8 cellular contexts compared by ENCODE assay signal in the genomic region with DNA sequence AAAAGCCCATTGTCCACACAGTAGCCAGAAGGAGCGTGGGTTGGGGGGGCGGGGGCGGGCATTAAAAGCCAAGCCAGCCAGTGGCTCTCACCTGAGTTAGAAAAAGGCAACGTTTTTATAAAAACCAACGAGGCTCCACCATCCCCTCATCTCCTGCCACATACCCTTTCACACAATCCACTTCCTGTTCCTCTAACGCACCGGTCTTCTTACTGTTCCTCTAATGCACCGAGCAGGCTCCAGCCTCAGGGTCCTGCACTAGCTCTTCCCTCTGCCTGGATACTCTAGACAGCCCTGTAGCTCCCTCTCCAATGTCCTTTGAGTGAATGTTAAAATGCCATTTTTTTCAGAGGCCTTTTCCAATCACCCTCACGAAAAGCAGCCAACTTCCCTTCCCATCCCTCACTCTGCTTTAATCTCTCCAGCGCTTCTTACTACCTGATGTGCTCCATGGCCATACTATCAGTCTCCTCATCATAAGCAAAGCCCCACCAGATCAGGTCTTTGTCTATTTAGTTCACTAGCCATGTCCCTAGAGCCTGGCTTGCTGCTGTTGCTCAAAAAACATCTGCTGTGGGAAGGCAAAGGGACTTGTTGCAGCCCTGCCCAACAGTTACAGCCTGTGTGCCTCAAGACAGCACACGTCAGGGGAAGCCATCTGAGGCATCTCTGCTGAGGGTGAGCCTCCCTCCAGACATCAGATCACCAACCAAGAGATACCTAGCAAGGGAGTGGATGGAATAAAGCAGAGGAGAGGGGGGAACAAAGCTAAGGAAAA. TPM values are rescaled to one million over a fixed set of nuclear protein-coding genes. Genes with fewer than 3 reads are reported as not detected.
DNase-seq lines count a peak whose midpoint lies in the region; ATAC-seq, FAIRE-seq and TF ChIP-seq lines count a peak whose summit lies in the region.

No MANE protein-coding gene starts in this region.

- H3K27me3 Mint-ChIP-seq in CD14-positive monocyte (ENCODE audit: low read depth in 3 of 3) (peaks cover 0 to 4% (median 0%) of the 10 kb centered on the region in 3 donors), astrocyte (ENCODE audit: low read depth, unreplicated experiment) (no peaks in the 10 kb centered on the region)
- no peaks in the 10 kb centered on the region for H3K27me3 Mint-ChIP-seq in naive thymus-derived CD4-positive, alpha-beta T cell

- H2AFZ ChIP-seq in astrocyte (ENCODE audit: low read depth, low read length), result no peak overlapping the region

- H3K4me2 ChIP-seq in astrocyte (ENCODE audit: low read length), result peak overlapping the region; percentile 44

- TF ChIP-seq CTCF in CD14-positive monocyte (IDR thresholded peaks at IDR 0.05) (no peak), astrocyte (IDR thresholded peaks at IDR 0.05; ENCODE audit: insufficient read depth, low read depth, low read length) (no peak), D721Med (IDR thresholded peaks at IDR 0.05; ENCODE audit: insufficient read depth, missing control alignments) (no peak)

- no peak for FAIRE-seq in astrocyte (lab: Jason Lieb, UNC)
- no peak for FAIRE-seq in D721Med (lab: Jason Lieb, UNC)

- peaks cover 82% of the 10 kb centered on the region for H4K20me1 ChIP-seq in astrocyte (ENCODE audit: insufficient read depth, low read length)

- no peaks in the 10 kb centered on the region for H3K27me3 ChIP-seq in astrocyte (ENCODE audit: insufficient read depth, low read length)
- no peaks in the 10 kb centered on the region for H3K27me3 ChIP-seq in naive thymus-derived CD4-positive, alpha-beta T cell (ENCODE audit: control insufficient read depth in 2 of 2, insufficient read depth in 2 of 2, low read length in 2 of 2)

- peak; percentile 18 for ATAC-seq in naive thymus-derived CD4-positive, alpha-beta T cell
- no peak for ATAC-seq in GM21447 (IDR thresholded peaks at IDR 0.05; ENCODE audit: unreplicated experiment)

- peak overlapping the region; percentile 14 for H3K9ac ChIP-seq in astrocyte (ENCODE audit: low read length)

- CTCF ChIA-PET in naive thymus-derived CD4-positive, alpha-beta T cell (lab: Charles Lee), result interaction anchor here (0.7 to 1.3 kb wide), 3 partner anchors 12 to 127 kb away, joined by 3 to 7 read pairs (median 3); no protein-coding TSS in a partner anchor

- POLR2A ChIA-PET in naive thymus-derived CD4-positive, alpha-beta T cell (lab: Charles Lee), result interaction anchor here (1.0 to 2.1 kb wide), 6 partner anchors 9 to 96 kb away, joined by 3 to 7 read pairs (median 4); a partner anchor contains a TSS

- H3K27ac ChIP-seq in astrocyte (ENCODE audit: low read depth, low read length), result no peak overlapping the region
- H3K27ac ChIP-seq in naive thymus-derived CD4-positive, alpha-beta T cell (ENCODE audit: low read depth, low read length), result peak overlapping the region; percentile 67
- no peak overlapping the region for H3K27ac ChIP-seq in substantia nigra (ENCODE audit: low read depth, low read length, poor library complexity, severe bottlenecking)

- H3K79me2 ChIP-seq in astrocyte (ENCODE audit: insufficient read depth, low read length), result peaks cover 92% of the 10 kb centered on the region

- peaks cover 5% of the 10 kb centered on the region for H3K36me3 ChIP-seq in astrocyte (ENCODE audit: insufficient read depth, low read length)
- H3K36me3 ChIP-seq in naive thymus-derived CD4-positive, alpha-beta T cell (ENCODE audit: control insufficient read depth in 2 of 3, insufficient read depth in 3 of 3, low read length in 3 of 3), result peaks cover 0 to 9% (median 4%) of the 10 kb centered on the region in 3 experiments

- peaks cover 86% of the 10 kb centered on the region for H3K4me1 Mint-ChIP-seq in CD14-positive monocyte
- peaks cover 42% of the 10 kb centered on the region for H3K4me1 Mint-ChIP-seq in astrocyte (ENCODE audit: low read depth, unreplicated experiment)
- peaks cover 73 to 92% (median 88%) of the 10 kb centered on the region in 7 donors for H3K4me1 Mint-ChIP-seq in naive thymus-derived CD4-positive, alpha-beta T cell

- no peaks in the 10 kb centered on the region for H3K9me3 ChIP-seq in astrocyte (ENCODE audit: insufficient read depth, low read depth, low read length)
- H3K9me3 ChIP-seq in naive thymus-derived CD4-positive, alpha-beta T cell (ENCODE audit: control insufficient read depth in 2 of 3, low read length in 3 of 3), result no peaks in the 10 kb centered on the region

- H3K27ac Mint-ChIP-seq in CD14-positive monocyte (peak overlapping the region; percentile 60 to 89 (median 84)), astrocyte (ENCODE audit: unreplicated experiment) (peak overlapping the region; percentile 22)
- peak overlapping the region; percentile 85 to 96 (median 93) for H3K27ac Mint-ChIP-seq in naive thymus-derived CD4-positive, alpha-beta T cell

- DNase-seq in CD14-positive monocyte (ENCODE audit: low spot score) (no peak), Kasumi-1 (lab: John Stamatoyannopoulos, UW) (peak; percentile 82 to 87), astrocyte (ENCODE audit: low read depth) (no peak), NCI-H524 treated with DMSO at 0.1 percent for 48 hours (lab: John Stamatoyannopoulos, UW) (no peak), substantia nigra (lab: John Stamatoyannopoulos, UW) (no peak), D721Med (ENCODE audit: insufficient read length, low spot score) (no peak)
- peak in 5 of 9 donors; percentile 23 to 35 (median 31) for DNase-seq in naive thymus-derived CD4-positive, alpha-beta T cell

- H3K4me1 ChIP-seq in astrocyte (ENCODE audit: insufficient read depth, low read length), result peaks cover 29% of the 10 kb centered on the region
- H3K4me1 ChIP-seq in naive thymus-derived CD4-positive, alpha-beta T cell (ENCODE audit: control insufficient read depth in 2 of 2, insufficient read depth in 2 of 2, low read length in 2 of 2), result peaks cover 43 to 66% of the 10 kb centered on the region in 2 donors

- peak overlapping the region; percentile 69 to 83 for H3K4me3 Mint-ChIP-seq in CD14-positive monocyte
- peak overlapping the region; percentile 68 for H3K4me3 Mint-ChIP-seq in astrocyte (ENCODE audit: unreplicated experiment)
- peak overlapping the region; percentile 78 to 92 (median 80) for H3K4me3 Mint-ChIP-seq in naive thymus-derived CD4-positive, alpha-beta T cell

- no peak overlapping the region for H3K4me3 ChIP-seq in astrocyte (ENCODE audit: insufficient read depth, low read depth, low read length)
- peak overlapping the region; percentile 10 for H3K4me3 ChIP-seq in naive thymus-derived CD4-positive, alpha-beta T cell (ENCODE audit: low read length)

- peaks cover 43 to 60% of the 10 kb centered on the region in 2 donors for H3K36me3 Mint-ChIP-seq in CD14-positive monocyte
- peaks cover 2% of the 10 kb centered on the region for H3K36me3 Mint-ChIP-seq in astrocyte (ENCODE audit: low read depth, unreplicated experiment)
- peaks cover 0 to 21% (median 6%) of the 10 kb centered on the region in 5 donors for H3K36me3 Mint-ChIP-seq in naive thymus-derived CD4-positive, alpha-beta T cell

- H3K9me3 Mint-ChIP-seq in CD14-positive monocyte (no peaks in the 10 kb centered on the region), astrocyte (ENCODE audit: unreplicated experiment) (no peaks in the 10 kb centered on the region)
- no peaks in the 10 kb centered on the region for H3K9me3 Mint-ChIP-seq in naive thymus-derived CD4-positive, alpha-beta T cell

- intact Hi-C loops in CD14-positive monocyte (cut with micrococcal nuclease), result no loop called here
- intact Hi-C loops in naive thymus-derived CD4-positive, alpha-beta T cell (cut with micrococcal nuclease), result loop anchor here in 1 of 2 donors (2.0 kb wide), 1 partner anchor 30 kb away; no protein-coding TSS in a partner anchor

RNA-seq across cellular contexts. Expression of a gene that starts 4.0 kb away (rescaled TPM):
- 100 to 1,000 TPM; 155 to 194 TPM for polyA plus RNA-seq in CD14-positive monocyte
- total RNA-seq in astrocyte, result 360 and 379 TPM in 2 replicates
- total RNA-seq in naive thymus-derived CD4-positive, alpha-beta T cell, result 100 to 1,000 TPM in 2 of 5 experiments, 10 to 100 TPM in 3; 74.5 to 253 (median 93.1) TPM
- polyA plus RNA-seq in naive thymus-derived CD4-positive, alpha-beta T cell, result 10 to 100 TPM; 46.5 to 46.7 TPM

RNA-seq across cellular contexts. Expression of a gene that starts 60.0 kb away (rescaled TPM):
- polyA plus RNA-seq in CD14-positive monocyte, result under 1 TPM; 0.69 to 0.71 TPM
- total RNA-seq in astrocyte, result 4.6 and 4.8 TPM in 2 replicates
- total RNA-seq in naive thymus-derived CD4-positive, alpha-beta T cell, result 1 to 10 TPM; 1.0 to 3.6 (median 1.4) TPM
- polyA plus RNA-seq in naive thymus-derived CD4-positive, alpha-beta T cell, result 1 to 10 TPM; 1.3 to 1.9 TPM

Comparison
In these comparisons a context has a peak if more than half of its experiments do, and no peak if none do; other contexts are left out.
1. DNase-seq: peak in Kasumi-1 (2 of 2) and naive thymus-derived CD4-positive, alpha-beta T cell (5 of 9); none in CD14-positive monocyte (single experiment), astrocyte (single experiment), NCI-H524 treated with DMSO at 0.1 percent for 48 hours (single experiment), substantia nigra (0 of 49) and D721Med (single experiment).
2. H3K27ac Mint-ChIP-seq: peak in every context shown above with its lines; median percentile 93 in naive thymus-derived CD4-positive, alpha-beta T cell; 84 in CD14-positive monocyte; 22 in astrocyte.
3. Peak in every context shown above with its lines, with median percentiles within 50 percentile points of each other: H3K4me3 Mint-ChIP-seq.